ENCODE assay signal across 17 cellular contexts in genomic region chr4:630661-631060, GRCh38. TPM values are rescaled to one million over a fixed set of nuclear protein-coding genes. Genes with fewer than 3 reads are reported as not detected.
"Had no signal": no experiment of that assay in that cellular context is flagged by ENCODE, and none has a peak within 500 bp of the region (broad histone marks: within the 10 kb centered on the region; RNA-seq: fewer than 3 reads in every experiment).

No MANE protein-coding gene starts in this region.

- H3K4me3 ChIP-seq: esophagus squamous epithelium, pancreas, stomach, thoracic aorta had no signal

- H3K27me3 ChIP-seq: pancreas had no signal

- ATAC-seq: activated T-cell treated with anti-CD3 and anti-CD28 coated beads, Interleukin-2, amount 50 U/mL, for 4 hours; pancreas had no signal

- DNase-seq: activated CD4-positive, alpha-beta memory T cell treated with anti-CD3 and anti-CD28 coated beads for 36 hours; activated naive CD8-positive, alpha-beta T cell treated with anti-CD3 and anti-CD28 coated beads, Interleukin-2, amount 10 ng/mL, durations not matched to agents 7 days and 5 days; activated T-cell treated with anti-CD3 and anti-CD28 coated beads, Interleukin-2, amount 50 U/mL, for 4 hours; anterior cingulate cortex; esophagus squamous epithelium; foreskin fibroblast; pancreas; stimulated activated CD4-positive, alpha-beta T cell treated with anti-CD3 and anti-CD28 coated beads, Interleukin-4, amount 100 ng/mL, for 4 hours; stomach had no signal

- H3K4me1 ChIP-seq: esophagus squamous epithelium, pancreas, stomach had no signal

- H3K36me3 ChIP-seq: esophagus squamous epithelium, pancreas, stomach, thoracic aorta had no signal

- H3K9me3 ChIP-seq: pancreas, thoracic aorta had no signal

- H3K36me3 Mint-ChIP-seq: activated CD4-positive, alpha-beta memory T cell treated with anti-CD3 and anti-CD28 coated beads for 36 hours; activated naive CD8-positive, alpha-beta T cell treated with anti-CD3 and anti-CD28 coated beads, Interleukin-2, amount 10 ng/mL, durations not matched to agents 7 days and 5 days had no signal

- H3K27me3 Mint-ChIP-seq: activated CD4-positive, alpha-beta memory T cell treated with anti-CD3 and anti-CD28 coated beads for 36 hours; activated naive CD8-positive, alpha-beta T cell treated with anti-CD3 and anti-CD28 coated beads, Interleukin-2, amount 10 ng/mL, durations not matched to agents 7 days and 5 days had no signal

- H3K4me3 Mint-ChIP-seq: activated CD4-positive, alpha-beta memory T cell treated with anti-CD3 and anti-CD28 coated beads for 36 hours; activated naive CD8-positive, alpha-beta T cell treated with anti-CD3 and anti-CD28 coated beads, Interleukin-2, amount 10 ng/mL, durations not matched to agents 7 days and 5 days; activated T-cell treated with anti-CD3 and anti-CD28 coated beads, Interleukin-2, amount 50 U/mL, for 4 hours; neural crest cell; T-helper 2 cell treated with Interferon-gamma antibody and Interleukin-4, amounts not matched to agents 5 μg/mL and 100 μg/mL, for 36 hours had no signal

- H3K27ac Mint-ChIP-seq: activated CD4-positive, alpha-beta memory T cell treated with anti-CD3 and anti-CD28 coated beads for 36 hours; activated naive CD8-positive, alpha-beta T cell treated with anti-CD3 and anti-CD28 coated beads, Interleukin-2, amount 10 ng/mL, durations not matched to agents 7 days and 5 days; T-helper 2 cell treated with Interferon-gamma antibody and Interleukin-4, amounts not matched to agents 5 μg/mL and 100 μg/mL, for 36 hours had no signal

- H3K27ac ChIP-seq: esophagus squamous epithelium, pancreas, stomach, thoracic aorta had no signal

- H3K4me1 Mint-ChIP-seq: activated naive CD8-positive, alpha-beta T cell treated with anti-CD3 and anti-CD28 coated beads, Interleukin-2, amount 10 ng/mL, durations not matched to agents 7 days and 5 days; neural crest cell had no signal

RNA-seq across cellular contexts. Expression of gene PDE6B, which starts 5.3 kb away (rescaled TPM):
- total RNA-seq: bronchial epithelial cell had no signal

RNA-seq across cellular contexts. Expression of gene TMEM271, which starts 54.6 kb away (rescaled TPM):
- total RNA-seq: activated CD4-positive, alpha-beta memory T cell treated with anti-CD3 and anti-CD28 coated beads for 36 hours; activated naive CD8-positive, alpha-beta T cell treated with anti-CD3 and anti-CD28 coated beads, Interleukin-2, amount 10 ng/mL, durations not matched to agents 7 days and 5 days; activated T-cell treated with anti-CD3 and anti-CD28 coated beads, Interleukin-2, amount 50 U/mL, for 4 hours; bronchial epithelial cell; liver; mesenteric fat pad; skeletal muscle tissue; stomach; thoracic aorta had no signal
- polyA plus RNA-seq: liver, urinary bladder had no signal
